Comparison of ENCODE assay signal across 8 cellular contexts in genomic region chr7:78752554-78752953, GRCh38.
"Had no signal": no experiment of that assay in that cellular context is flagged by ENCODE, and none has a peak within 500 bp of the region (broad histone marks: within the 10 kb centered on the region; RNA-seq: fewer than 3 reads in every experiment).

No MANE protein-coding gene starts in this region.

- DNase-seq: GM23248, GOT3, H7, H9, HCEC 1CT, HFFc6 had no signal

- ATAC-seq: GM23338, HCT116 had no signal
